ENCODE assay signal across 8 cellular contexts in the genomic region with DNA sequence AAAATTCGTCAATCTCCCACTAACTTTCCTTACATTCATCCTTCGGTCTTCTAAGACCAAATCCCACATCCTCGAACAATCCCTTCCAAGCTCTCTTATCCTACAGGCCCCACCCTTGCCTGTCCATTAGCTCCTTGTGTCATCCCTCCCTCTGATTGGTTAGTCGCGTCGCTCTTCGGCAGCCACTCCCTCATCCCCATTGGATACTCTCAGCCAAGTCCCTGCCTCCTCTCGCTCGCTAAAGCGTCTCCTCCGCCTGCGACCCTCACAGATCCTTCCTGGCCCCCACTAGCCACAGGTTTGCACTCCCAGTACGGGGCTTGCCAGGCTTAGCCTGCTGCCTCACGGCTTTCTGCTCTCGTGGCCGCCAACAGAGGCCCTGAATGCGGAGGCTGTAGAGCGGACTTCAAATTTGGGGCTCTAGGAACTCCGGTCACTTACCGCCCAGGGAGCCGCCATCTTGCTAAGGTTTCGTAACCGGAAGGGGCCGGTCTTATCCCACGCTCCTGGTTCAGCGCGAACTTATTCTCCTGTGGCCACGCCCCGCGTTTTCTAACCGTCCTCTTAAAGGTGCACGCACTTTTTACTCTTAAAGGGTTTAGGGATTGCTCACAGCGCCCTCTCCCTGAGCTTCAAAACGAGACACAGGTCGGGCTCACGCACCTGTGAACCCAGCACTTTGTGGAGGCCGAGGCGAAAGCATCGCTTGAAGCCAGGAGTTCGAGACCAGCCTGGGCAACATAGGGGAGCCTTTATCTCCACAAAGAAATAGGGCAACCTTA. TPM values are rescaled to one million over a fixed set of nuclear protein-coding genes. Genes with fewer than 3 reads are reported as not detected.
DNase-seq lines count a peak whose midpoint lies in the region; ATAC-seq and TF ChIP-seq lines count a peak whose summit lies in the region.

A gene (minus strand): TSS at position 472 of the 782 bp plus-strand sequence. CDS start 13 bp downstream, at position 459.

- DNase-seq in AG08396 (ENCODE audit: low spot score): peak; percentile 97
- peak; percentile 97 for DNase-seq in NCI-H2196 treated with DMSO at 0.1 percent for 48 hours (lab: John Stamatoyannopoulos, UW; ENCODE audit: unreplicated experiment)
- peak; percentile 60 to 99 (median 94) for DNase-seq in caudate nucleus (lab: John Stamatoyannopoulos, UW)
- DNase-seq in immature natural killer cell: peak; percentile 87 to 88 (median 87)
- peak; percentile 94 for DNase-seq in smooth muscle cell of the brain vasculature (ENCODE audit: low read depth, low spot score)

- peak within 1 kb of the TSS; percentile 89 for H3K27ac ChIP-seq in VCaP
- peak within 1 kb of the TSS; percentile 98 for H3K27ac ChIP-seq in caudate nucleus (ENCODE audit: low read depth, low read length)

- H3K9me3 Mint-ChIP-seq in immature natural killer cell: no peaks in the 10 kb centered on the region

- H3K4me1 Mint-ChIP-seq in immature natural killer cell: peaks cover 0 to 6% of the 10 kb centered on the region in 2 donors

- H3K27ac Mint-ChIP-seq in immature natural killer cell: peak within 1 kb of the TSS in 4 of 6 donors; percentile 10 to 35 (median 27)

- peak within 1 kb of the TSS in 1 of 5 donors; percentile 65 for H3K4me3 Mint-ChIP-seq in immature natural killer cell

- peaks cover 0 to 3% (median 0%) of the 10 kb centered on the region in 3 donors for H3K36me3 Mint-ChIP-seq in immature natural killer cell

- peak; percentile 84 for TF ChIP-seq CTCF in VCaP (conservative IDR thresholded peaks at IDR 0.05)

- peaks cover 2 to 9% (median 7%) of the 10 kb centered on the region in 3 donors for H3K27me3 Mint-ChIP-seq in immature natural killer cell (ENCODE audit: low read depth in 3 of 3)

- peak; percentile 81 for ATAC-seq in GM18873 (IDR thresholded peaks at IDR 0.05; ENCODE audit: low FRiP score, unreplicated experiment)
- peak; percentile 83 for ATAC-seq in HG03139 (IDR thresholded peaks at IDR 0.05; ENCODE audit: unreplicated experiment)

RNA-seq across cellular contexts. Expression of the gene that starts here (rescaled TPM):
- 10 to 100 TPM; 70.5 to 90.4 (median 77.3) TPM for polyA plus RNA-seq in immature natural killer cell

Comparison
In these comparisons a context has a peak if more than half of its experiments do, and no peak if none do; other contexts are left out.
1. Peak in every context shown above with its lines: DNase-seq, ATAC-seq and H3K27ac ChIP-seq.